8 cellular contexts compared by ENCODE assay signal in the genomic region with DNA sequence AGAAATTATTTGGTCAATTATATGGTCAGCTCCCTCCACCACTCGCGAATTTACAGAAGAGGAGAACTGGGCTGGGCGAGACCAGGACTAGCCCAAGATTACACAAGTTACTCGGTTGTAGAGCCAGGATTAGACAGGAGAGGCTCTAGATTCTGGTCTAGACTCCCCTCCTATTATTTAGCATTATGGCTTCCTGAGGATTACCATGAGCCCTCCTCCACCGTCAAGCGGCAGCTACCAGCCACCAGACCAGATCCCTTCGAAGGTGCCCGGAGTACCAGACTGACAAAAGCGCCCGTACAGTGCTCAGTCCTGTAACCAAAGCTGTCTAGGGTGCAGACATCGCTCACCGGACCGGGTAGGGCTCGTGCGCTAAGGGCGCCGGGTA. TPM values are rescaled to one million over a fixed set of nuclear protein-coding genes. Genes with fewer than 3 reads are reported as not detected.
DNase-seq lines count a peak whose midpoint lies in the region; TF ChIP-seq lines count a peak whose summit lies in the region.

No MANE protein-coding gene starts in this region.

- H3K36me3 ChIP-seq in Loucy (ENCODE audit: insufficient read depth, low read length) = no peaks in the 10 kb centered on the region

- H3K9me3 Mint-ChIP-seq in progenitor cell of endocrine pancreas (ENCODE audit: low read depth) = no peaks in the 10 kb centered on the region

- no peaks in the 10 kb centered on the region for H3F3A ChIP-seq in Loucy (ENCODE audit: low read depth)

- peaks cover 5% of the 10 kb centered on the region for H3K4me1 Mint-ChIP-seq in progenitor cell of endocrine pancreas (ENCODE audit: low read depth)

- H3K36me3 Mint-ChIP-seq in progenitor cell of endocrine pancreas (ENCODE audit: insufficient read depth) = peaks cover 5% of the 10 kb centered on the region

- no peaks in the 10 kb centered on the region for H3K79me2 ChIP-seq in Loucy (ENCODE audit: insufficient read depth, low read length)

- H3K9me2 ChIP-seq in Loucy (replicated peaks; ENCODE audit: low read depth, low read length) = no peaks in the 10 kb centered on the region

- no peaks in the 10 kb centered on the region for H3K9me3 ChIP-seq in Loucy (ENCODE audit: insufficient read depth, low read depth, low read length)

- peaks cover 8% of the 10 kb centered on the region for H3K4me1 ChIP-seq in Loucy (ENCODE audit: insufficient read depth, low read length, poor library complexity, severe bottlenecking)

- H2AFZ ChIP-seq in Loucy (ENCODE audit: low read length) = peak overlapping the region; percentile 62; the same call in 1 of the 2 replicates

- H3K9ac ChIP-seq in Loucy (ENCODE audit: low read depth, low read length, poor library complexity, severe bottlenecking) = no peak overlapping the region

- H3K27me3 Mint-ChIP-seq in progenitor cell of endocrine pancreas = peaks cover 71% of the 10 kb centered on the region

- TF ChIP-seq CTCF in Loucy (conservative IDR thresholded peaks at IDR 0.05; ENCODE audit: low read length) (no peak), epithelial cell of proximal tubule (conservative IDR thresholded peaks at IDR 0.05; ENCODE audit: low read depth, low read length) (no peak), progenitor cell of endocrine pancreas (IDR thresholded peaks at IDR 0.05; ENCODE audit: unreplicated experiment) (no peak)

- H4K20me1 ChIP-seq in Loucy (ENCODE audit: insufficient read depth, low read length, poor library complexity, severe bottlenecking) = no peaks in the 10 kb centered on the region

- DNase-seq in DMS53 (lab: John Stamatoyannopoulos, UW) (peak; percentile 70), epithelial cell of proximal tubule (ENCODE audit: low read depth) (no peak), progenitor cell of endocrine pancreas (ENCODE audit: low spot score, unreplicated experiment) (no peak), OCI-M2 (lab: John Stamatoyannopoulos, UW; ENCODE audit: unreplicated experiment) (no peak), HK-2 (ENCODE audit: unreplicated experiment) (no peak), epidermal melanocyte (ENCODE audit: insufficient read length, low spot score) (no peak)
- DNase-seq in stimulated activated naive CD4-positive, alpha-beta T cell (lab: John Stamatoyannopoulos, UW) = no peak

- no peak overlapping the region for H3K27ac Mint-ChIP-seq in progenitor cell of endocrine pancreas

- H3K4me3 ChIP-seq in Loucy (ENCODE audit: low read length, poor library complexity, severe bottlenecking) (peak overlapping the region; percentile 61), epithelial cell of proximal tubule (ENCODE audit: low read depth, low read length) (peak overlapping the region; percentile 34)

- H3K4me2 ChIP-seq in Loucy (ENCODE audit: low read depth, low read length, poor library complexity, severe bottlenecking) = peak overlapping the region; percentile 59

- H3K27me3 ChIP-seq in Loucy (ENCODE audit: insufficient read depth, low read length, poor library complexity, severe bottlenecking) = peaks cover 13% of the 10 kb centered on the region

- peak overlapping the region; percentile 45 for H3K4me3 Mint-ChIP-seq in progenitor cell of endocrine pancreas (ENCODE audit: low read depth)

RNA-seq across cellular contexts. Expression of a gene that starts 0.5 kb away (rescaled TPM):
- not detected in 2 replicates for total RNA-seq in epithelial cell of proximal tubule
- 0.24 and 0.31 TPM in 2 replicates for total RNA-seq in progenitor cell of endocrine pancreas

RNA-seq across cellular contexts. Expression of a gene that starts 28.1 kb away (rescaled TPM):
- 1.8 and 3.3 TPM in 2 replicates for total RNA-seq in epithelial cell of proximal tubule
- 11.7 and 13.9 TPM in 2 replicates for total RNA-seq in progenitor cell of endocrine pancreas
